ENCODE assay signal across 8 cellular contexts in the genomic region with DNA sequence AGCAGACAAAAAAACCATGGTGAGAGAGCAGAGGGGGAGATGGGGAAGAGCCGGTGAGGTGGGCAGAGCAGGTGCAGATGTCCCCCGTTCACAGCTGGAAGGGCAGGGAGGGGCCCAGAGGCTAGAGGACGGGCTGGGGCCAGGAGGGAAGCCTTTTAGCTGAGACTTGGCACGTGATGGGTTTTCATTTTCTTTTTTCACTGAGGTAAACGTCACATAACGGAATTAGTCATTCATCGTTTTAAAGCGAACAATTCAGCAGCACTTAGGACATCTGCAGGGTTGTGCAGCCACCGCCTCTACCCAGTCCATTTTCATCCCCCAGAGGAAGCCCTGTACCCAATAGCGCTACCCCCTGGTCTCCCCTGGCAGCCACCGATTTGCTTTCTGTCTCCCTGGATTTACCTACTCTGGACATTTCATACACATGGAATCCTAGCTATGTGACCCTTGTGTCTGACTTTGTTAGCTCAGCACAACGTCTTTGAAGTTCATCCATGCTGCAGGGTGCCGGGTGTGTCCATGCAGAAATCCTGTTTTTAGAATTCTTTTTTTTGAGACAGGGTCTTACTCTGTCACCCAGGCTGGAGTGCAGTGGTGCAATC. TPM values are rescaled to one million over a fixed set of nuclear protein-coding genes. Genes with fewer than 3 reads are reported as not detected.
A peak's percentile ranks its signal among the peaks of the same experiment; 100 is the strongest.
DNase-seq lines count a peak whose midpoint lies in the region; ATAC-seq lines count a peak whose summit lies in the region.

No MANE protein-coding gene starts in this region.

- no peaks in the 10 kb centered on the region for H3K36me3 Mint-ChIP-seq in activated CD4-positive, alpha-beta T cell treated with anti-CD3 and anti-CD28 coated beads for 36 hours (ENCODE audit: low read depth)
- peaks cover 5% of the 10 kb centered on the region for H3K36me3 Mint-ChIP-seq in T-helper 17 cell (ENCODE audit: low read depth)

- POLR2A ChIA-PET in activated CD4-positive, alpha-beta T cell treated with anti-CD3 and anti-CD28 coated beads for 36 hours (lab: Charles Lee), result no interaction called here

- ATAC-seq in activated CD4-positive, alpha-beta T cell treated with anti-CD3 and anti-CD28 coated beads for 36 hours, result peak; percentile 83
- ATAC-seq in HG02973 (IDR thresholded peaks at IDR 0.05; ENCODE audit: unreplicated experiment), result peak; percentile 50
- peak; percentile 49 for ATAC-seq in T-helper 17 cell

- peaks cover 25% of the 10 kb centered on the region for H3K27me3 Mint-ChIP-seq in activated CD4-positive, alpha-beta T cell treated with anti-CD3 and anti-CD28 coated beads for 36 hours
- H3K27me3 Mint-ChIP-seq in T-helper 17 cell, result peaks cover 37% of the 10 kb centered on the region

- H3K9me3 Mint-ChIP-seq in activated CD4-positive, alpha-beta T cell treated with anti-CD3 and anti-CD28 coated beads for 36 hours (ENCODE audit: low read depth), result no peaks in the 10 kb centered on the region

- peak; percentile 52 for DNase-seq in activated CD4-positive, alpha-beta T cell treated with anti-CD3 and anti-CD28 coated beads for 36 hours
- DNase-seq in activated CD4-positive, alpha-beta T cell treated with anti-CD3 and anti-CD28 coated beads for 4 hours, result no peak
- DNase-seq in T-helper 17 cell, result no peak
- DNase-seq in renal cortical epithelial cell (ENCODE audit: low read depth), result peak; percentile 92
- no peak for DNase-seq in NCI-H1105 (lab: John Stamatoyannopoulos, UW)
- DNase-seq in UCSD-AML1 (lab: John Stamatoyannopoulos, UW; ENCODE audit: unreplicated experiment), result no peak
- DNase-seq in NOMO-1 (lab: John Stamatoyannopoulos, UW; ENCODE audit: unreplicated experiment in 2 of 2), result no peak

- peak overlapping the region; percentile 66 for H3K27ac Mint-ChIP-seq in activated CD4-positive, alpha-beta T cell treated with anti-CD3 and anti-CD28 coated beads for 36 hours
- no peak overlapping the region for H3K27ac Mint-ChIP-seq in T-helper 17 cell

- CTCF ChIA-PET in activated CD4-positive, alpha-beta T cell treated with anti-CD3 and anti-CD28 coated beads for 36 hours (lab: Charles Lee), result interaction anchor here (0.6 to 2.7 kb wide), 19 partner anchors 10 to 462 kb away, joined by 3 to 22 read pairs (median 4); no protein-coding TSS in a partner anchor

- intact Hi-C loops in activated CD4-positive, alpha-beta T cell treated with anti-CD3 and anti-CD28 coated beads for 36 hours (cut with DNase I, micrococcal nuclease), result no loop called here

- H3K9me3 ChIP-seq in T-helper 17 cell (ENCODE audit: control insufficient read depth, low read length, poor library complexity, severe bottlenecking), result no peaks in the 10 kb centered on the region

- H3K4me3 Mint-ChIP-seq in activated CD4-positive, alpha-beta T cell treated with anti-CD3 and anti-CD28 coated beads for 36 hours, result no peak overlapping the region
- no peak overlapping the region for H3K4me3 Mint-ChIP-seq in T-helper 17 cell

- peaks cover 16% of the 10 kb centered on the region for H3K4me1 Mint-ChIP-seq in activated CD4-positive, alpha-beta T cell treated with anti-CD3 and anti-CD28 coated beads for 36 hours
- peaks cover 6% of the 10 kb centered on the region for H3K4me1 Mint-ChIP-seq in T-helper 17 cell

RNA-seq across cellular contexts. Expression of a gene that starts 16.0 kb away (rescaled TPM):
- total RNA-seq in activated CD4-positive, alpha-beta T cell treated with anti-CD3 and anti-CD28 coated beads for 36 hours, result 10 to 100 TPM; 33.4 to 34.7 TPM
- total RNA-seq in T-helper 17 cell, result 10 to 100 TPM; 76.6 to 78.5 TPM
- 58.3 and 78.7 TPM in 2 replicates for total RNA-seq in renal cortical epithelial cell

RNA-seq across cellular contexts. Expression of a gene that starts 16.4 kb away (rescaled TPM):
- under 1 TPM; 0.48 to 0.58 TPM for total RNA-seq in activated CD4-positive, alpha-beta T cell treated with anti-CD3 and anti-CD28 coated beads for 36 hours
- total RNA-seq in T-helper 17 cell, result under 1 TPM in 1 of 2 donors, not detected in 1; 0.22 TPM
- 0.52 and 0.89 TPM in 2 replicates for total RNA-seq in renal cortical epithelial cell

RNA-seq across cellular contexts. Expression of a gene that starts 27.6 kb away (rescaled TPM):
- under 1 TPM; 0.14 to 0.30 TPM for total RNA-seq in activated CD4-positive, alpha-beta T cell treated with anti-CD3 and anti-CD28 coated beads for 36 hours
- total RNA-seq in T-helper 17 cell, result under 1 TPM; 0.07 to 0.08 TPM
- total RNA-seq in renal cortical epithelial cell, result 0.35 TPM in 1 of 2 replicates, not detected in the other

RNA-seq across cellular contexts. Expression of a gene that starts 41.5 kb away (rescaled TPM):
- total RNA-seq in activated CD4-positive, alpha-beta T cell treated with anti-CD3 and anti-CD28 coated beads for 36 hours, result under 1 TPM; 0.33 to 0.50 TPM
- total RNA-seq in T-helper 17 cell, result 1 to 10 TPM; 1.9 to 3.0 TPM
- not detected in 2 replicates for total RNA-seq in renal cortical epithelial cell

RNA-seq across cellular contexts. Expression of a gene that starts 50.7 kb away (rescaled TPM):
- 10 to 100 TPM; 17.4 to 28.1 TPM for total RNA-seq in activated CD4-positive, alpha-beta T cell treated with anti-CD3 and anti-CD28 coated beads for 36 hours
- 10 to 100 TPM; 14.9 to 18.0 TPM for total RNA-seq in T-helper 17 cell
- total RNA-seq in renal cortical epithelial cell, result 13.5 and 19.8 TPM in 2 replicates

Comparison
In these comparisons a context has a peak if more than half of its experiments do, and no peak if none do; other contexts are left out.
1. DNase-seq: peak in activated CD4-positive, alpha-beta T cell treated with anti-CD3 and anti-CD28 coated beads for 36 hours (single experiment) and renal cortical epithelial cell (single experiment); none in activated CD4-positive, alpha-beta T cell treated with anti-CD3 and anti-CD28 coated beads for 4 hours (0 of 2), T-helper 17 cell (0 of 3), NCI-H1105 (single experiment), UCSD-AML1 (single experiment) and NOMO-1 (0 of 2).
2. Peak in every context shown above with its lines, with median percentiles within 50 percentile points of each other: ATAC-seq.